ENCODE assay signal across 21 cellular contexts in genomic region chr3:139226731-139227130, GRCh38.
DNase-seq lines count a peak whose midpoint lies in the region; ATAC-seq and TF ChIP-seq lines count a peak whose summit lies in the region.
"Had no signal": no experiment of that assay in that cellular context is flagged by ENCODE, and none has a peak within 500 bp of the region (broad histone marks: within the 10 kb centered on the region; RNA-seq: fewer than 3 reads in every experiment).

No MANE protein-coding gene starts in this region.

- no peak overlapping the region for H3K27ac ChIP-seq in SK-N-SH (ENCODE audit: low read depth in 2 of 2, low read length in 1 of 2)
- no peak overlapping the region for H3K27ac ChIP-seq in neural progenitor cell
- H3K27ac ChIP-seq: 22Rv1, BLaER1, SJSA1 had no signal

- H3K27me3 ChIP-seq in SK-N-SH (ENCODE audit: insufficient read depth) (no peaks in the 10 kb centered on the region), neural progenitor cell (no peaks in the 10 kb centered on the region)
- H3K27me3 ChIP-seq: BLaER1, SJSA1 had no signal

- TF ChIP-seq RAD21 in SK-N-SH (IDR thresholded peaks at IDR 0.05; ENCODE audit: low read length), result no peak

- H3K27me3 Mint-ChIP-seq in brain (no peaks in the 10 kb centered on the region), neural progenitor cell (ENCODE audit: insufficient read depth, low read depth) (peaks cover 6% of the 10 kb centered on the region)
- H3K27me3 Mint-ChIP-seq in activated CD4-positive, alpha-beta T cell treated with anti-CD3 and anti-CD28 coated beads, Interleukin-2, amount 10 ng/mL, durations not matched to agents 7 days and 5 days, result peaks cover 2% of the 10 kb centered on the region

- ATAC-seq in SK-N-SH treated with all-trans-retinoic acid at 6 μM for 48 hours, result peak; percentile 57
- ATAC-seq: GM12878 had no signal

- H3K4me2 ChIP-seq in SK-N-SH (no peak overlapping the region), neural progenitor cell (no peak overlapping the region)
- H3K4me2 ChIP-seq: BLaER1 had no signal

- H2AFZ ChIP-seq in SK-N-SH (ENCODE audit: low read depth) (no peak overlapping the region), neural progenitor cell (replicated peaks) (no peak overlapping the region)

- POLR2A ChIA-PET in SK-N-SH (lab: Yijun Ruan, JAX), result interaction anchor here (0.6 kb wide), 1 partner anchor 43 kb away, joined by 3 read pairs; no protein-coding TSS in a partner anchor
- POLR2A ChIA-PET in activated CD4-positive, alpha-beta T cell treated with anti-CD3 and anti-CD28 coated beads, Interleukin-2, amount 10 ng/mL, durations not matched to agents 7 days and 5 days (lab: Charles Lee), result no interaction called here

- no peaks in the 10 kb centered on the region for H3K9me2 ChIP-seq in SK-N-SH

- CTCF ChIA-PET in SK-N-SH (lab: Yijun Ruan, JAX), result interaction anchor here (1.2 to 2.1 kb wide), 3 partner anchors 14 to 291 kb away, joined by 4 to 11 read pairs (median 5); no protein-coding TSS in a partner anchor
- CTCF ChIA-PET in activated CD4-positive, alpha-beta T cell treated with anti-CD3 and anti-CD28 coated beads, Interleukin-2, amount 10 ng/mL, durations not matched to agents 7 days and 5 days (lab: Charles Lee), result no interaction called here

- H3K4me1 Mint-ChIP-seq in brain (peaks cover 30% of the 10 kb centered on the region), neural progenitor cell (peaks cover 17% of the 10 kb centered on the region)
- no peaks in the 10 kb centered on the region for H3K4me1 Mint-ChIP-seq in activated CD4-positive, alpha-beta T cell treated with anti-CD3 and anti-CD28 coated beads, Interleukin-2, amount 10 ng/mL, durations not matched to agents 7 days and 5 days
- H3K4me1 Mint-ChIP-seq: IgD-negative memory B cell had no signal

- DNase-seq in SK-N-SH (no peak), NCI-H2227 treated with DMSO at 0.1 percent for 48 hours (lab: John Stamatoyannopoulos, UW) (peak; percentile 6), renal cortical epithelial cell (ENCODE audit: low read depth) (peak; percentile 14), neural progenitor cell (ENCODE audit: low spot score) (no peak)
- no peak for DNase-seq in activated CD4-positive, alpha-beta T cell treated with anti-CD3 and anti-CD28 coated beads, Interleukin-2, amount 10 ng/mL, durations not matched to agents 7 days and 5 days
- no peak for DNase-seq in activated effector memory CD4-positive, alpha-beta T cell treated with Interleukin-2 at 50 U/mL for 16 hours
- DNase-seq: ACHN; CD4-positive, alpha-beta T cell; COR-L47; DMS79; NCI-H1417; NCI-H1694 treated with DMSO at 0.1 percent for 48 hours; NCI-H2081 treated with DMSO at 0.1 percent for 48 hours; NCI-H748 treated with DMSO at 0.1 percent for 48 hours had no signal

- TF ChIP-seq EP300 in SK-N-SH (IDR thresholded peaks at IDR 0.05; ENCODE audit: borderline replicate concordance in 1 of 2, low read depth in 1 of 2, low read length in 1 of 2), result no peak

- H3K9ac ChIP-seq in SK-N-SH (no peak overlapping the region), neural progenitor cell (no peak overlapping the region)
- H3K9ac ChIP-seq: BLaER1 had no signal

- no peak overlapping the region for H3K4me3 ChIP-seq in SK-N-SH (ENCODE audit: low read depth in 2 of 2, low read length in 1 of 2)
- H3K4me3 ChIP-seq in neural progenitor cell, result no peak overlapping the region
- H3K4me3 ChIP-seq: BLaER1, GM12878, SJSA1 had no signal

- peak overlapping the region in 1 of 5 experiments; percentile 26 for H3K4me3 Mint-ChIP-seq in brain
- no peak overlapping the region for H3K4me3 Mint-ChIP-seq in neural progenitor cell
- no peak overlapping the region for H3K4me3 Mint-ChIP-seq in activated CD4-positive, alpha-beta T cell treated with anti-CD3 and anti-CD28 coated beads, Interleukin-2, amount 10 ng/mL, durations not matched to agents 7 days and 5 days
- H3K4me3 Mint-ChIP-seq: CD4-positive, alpha-beta T cell; IgD-negative memory B cell had no signal

- no peaks in the 10 kb centered on the region for H4K20me1 ChIP-seq in SK-N-SH (ENCODE audit: insufficient read depth)
- no peaks in the 10 kb centered on the region for H4K20me1 ChIP-seq in neural progenitor cell (ENCODE audit: low read depth)
- H4K20me1 ChIP-seq: BLaER1 had no signal

- H3K36me3 ChIP-seq in SK-N-SH (replicated peaks in 1 of 2; ENCODE audit: control insufficient read depth in 1 of 2, insufficient read depth in 2 of 2, low read length in 1 of 2) (no peaks in the 10 kb centered on the region), neural progenitor cell (no peaks in the 10 kb centered on the region)
- H3K36me3 ChIP-seq: BLaER1, SJSA1 had no signal

- no peaks in the 10 kb centered on the region for H3K9me3 Mint-ChIP-seq in brain
- H3K9me3 Mint-ChIP-seq in neural progenitor cell, result no peaks in the 10 kb centered on the region
- no peaks in the 10 kb centered on the region for H3K9me3 Mint-ChIP-seq in activated CD4-positive, alpha-beta T cell treated with anti-CD3 and anti-CD28 coated beads, Interleukin-2, amount 10 ng/mL, durations not matched to agents 7 days and 5 days
- H3K9me3 Mint-ChIP-seq: CD4-positive, alpha-beta T cell; IgD-negative memory B cell had no signal

- H3K4me1 ChIP-seq in SK-N-SH (ENCODE audit: control insufficient read depth in 1 of 2, insufficient read depth in 2 of 2, low read depth in 1 of 2, low read length in 1 of 2) (peaks cover 0 to 21% of the 10 kb centered on the region in 2 experiments; a peak in 1 of 4 replicates), neural progenitor cell (peaks cover 6% of the 10 kb centered on the region)
- H3K4me1 ChIP-seq: BLaER1, SJSA1 had no signal

- peak overlapping the region in 3 of 5 experiments; percentile 36 to 76 (median 36) for H3K27ac Mint-ChIP-seq in brain
- H3K27ac Mint-ChIP-seq in neural progenitor cell, result no peak overlapping the region
- no peak overlapping the region for H3K27ac Mint-ChIP-seq in activated CD4-positive, alpha-beta T cell treated with anti-CD3 and anti-CD28 coated beads, Interleukin-2, amount 10 ng/mL, durations not matched to agents 7 days and 5 days
- H3K27ac Mint-ChIP-seq: CD4-positive, alpha-beta T cell; IgD-negative memory B cell had no signal

- H3K36me3 Mint-ChIP-seq in brain (no peaks in the 10 kb centered on the region), neural progenitor cell (no peaks in the 10 kb centered on the region)
- H3K36me3 Mint-ChIP-seq in activated CD4-positive, alpha-beta T cell treated with anti-CD3 and anti-CD28 coated beads, Interleukin-2, amount 10 ng/mL, durations not matched to agents 7 days and 5 days (ENCODE audit: low read depth), result no peaks in the 10 kb centered on the region
- H3K36me3 Mint-ChIP-seq: IgD-negative memory B cell had no signal

- 63% methylated on average over 3 of the region's 3 CpGs for WGBS in SK-N-SH (ENCODE audit: low lambda C conversion rate)

- H3K9me3 ChIP-seq in SK-N-SH (no peaks in the 10 kb centered on the region), neural progenitor cell (ENCODE audit: low read depth) (no peaks in the 10 kb centered on the region)
- H3K9me3 ChIP-seq: BLaER1, SJSA1 had no signal

- H3F3A ChIP-seq in SK-N-SH (replicated peaks; ENCODE audit: insufficient read depth) (no peaks in the 10 kb centered on the region), neural progenitor cell (ENCODE audit: low read depth) (no peaks in the 10 kb centered on the region)

- TF ChIP-seq CTCF in SK-N-SH (IDR thresholded peaks at IDR 0.05) (no peak), brain (conservative IDR thresholded peaks at IDR 0.05) (no peak), neural progenitor cell (IDR thresholded peaks at IDR 0.05) (no peak)

- H3K79me2 ChIP-seq in SK-N-SH (ENCODE audit: insufficient read depth), result no peaks in the 10 kb centered on the region
- no peaks in the 10 kb centered on the region for H3K79me2 ChIP-seq in neural progenitor cell (ENCODE audit: low read depth)

TF ChIP-seq in SK-N-SH treated with all-trans-retinoic acid at 6 μM for 48 hours, 23 proteins besides CTCF, POLR2A, EP300 and RAD21:
- no peak for TF ChIP-seq ZFP30 (CRISPR knock-in tag; IDR thresholded peaks at IDR 0.05)
- no peak for TF ChIP-seq OSR1 (CRISPR knock-in tag; IDR thresholded peaks at IDR 0.05)
- no peak for TF ChIP-seq ARNTL (CRISPR knock-in tag; IDR thresholded peaks at IDR 0.05; ENCODE audit: borderline replicate concordance, low read depth)
TF ChIP-seq in SK-N-SH treated with all-trans-retinoic acid at 6 μM for 48 hours: peak in this region for 0.

TF ChIP-seq in SK-N-SH, 30 proteins besides CTCF, POLR2A, EP300 and RAD21 (continues in another document):
- TF ChIP-seq ZBTB33 (IDR thresholded peaks at IDR 0.05; ENCODE audit: borderline replicate concordance, low read depth), result no peak
- no peak for TF ChIP-seq PBX3 (IDR thresholded peaks at IDR 0.05)
- TF ChIP-seq NFIC (IDR thresholded peaks at IDR 0.05; ENCODE audit: borderline replicate concordance), result no peak
- TF ChIP-seq MAX (IDR thresholded peaks at IDR 0.05; ENCODE audit: low read depth), result no peak

Comparison
In these comparisons a context has a peak if more than half of its experiments do, and no peak if none do; other contexts are left out.
1. DNase-seq: peak in NCI-H2227 treated with DMSO at 0.1 percent for 48 hours (single experiment) and renal cortical epithelial cell (single experiment); none in SK-N-SH (single experiment), neural progenitor cell (single experiment), activated CD4-positive, alpha-beta T cell treated with anti-CD3 and anti-CD28 coated beads, Interleukin-2, amount 10 ng/mL, durations not matched to agents 7 days and 5 days (single experiment) and activated effector memory CD4-positive, alpha-beta T cell treated with Interleukin-2 at 50 U/mL for 16 hours (single experiment).
2. H3K27ac Mint-ChIP-seq: peak in brain (3 of 5); none in neural progenitor cell (single experiment) and activated CD4-positive, alpha-beta T cell treated with anti-CD3 and anti-CD28 coated beads, Interleukin-2, amount 10 ng/mL, durations not matched to agents 7 days and 5 days (single experiment).